In the genomic region with DNA sequence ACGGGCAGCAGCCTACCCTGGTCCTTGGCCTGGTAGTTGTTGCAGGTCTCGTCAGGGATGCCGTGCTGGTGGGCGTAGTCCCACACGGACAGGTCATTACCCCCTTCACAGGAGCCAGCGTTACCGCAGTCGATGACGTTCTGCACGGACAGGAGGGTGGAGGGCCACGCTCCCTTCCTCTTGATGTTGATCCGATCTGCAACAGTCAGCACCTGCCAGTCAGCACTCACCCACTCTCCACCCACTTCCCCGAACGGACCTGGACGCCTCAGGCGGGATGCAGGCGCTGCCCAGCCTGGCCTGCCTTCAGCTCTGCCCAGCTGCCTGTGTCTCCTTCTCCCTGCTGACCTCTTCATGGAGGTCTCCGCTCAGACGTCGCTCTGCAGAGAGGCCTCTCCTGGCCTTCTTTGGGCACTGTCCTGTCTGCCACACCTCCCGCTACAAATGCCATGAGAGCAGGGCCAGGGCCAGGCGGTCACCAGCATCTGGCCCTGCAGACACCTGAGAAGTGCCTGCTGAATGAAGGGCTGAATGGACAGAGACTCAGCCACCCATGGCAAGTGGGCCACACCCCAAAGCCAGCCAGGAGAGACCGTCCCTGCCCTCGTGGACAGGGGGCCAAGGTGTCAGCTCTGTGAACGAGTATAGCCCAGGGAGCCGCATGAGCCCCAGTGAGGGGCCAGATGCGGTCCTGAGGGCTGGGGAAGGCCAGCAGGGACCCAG, we compare ENCODE assay signal across 21 cellular contexts. TPM values are rescaled to one million over a fixed set of nuclear protein-coding genes. Genes with fewer than 3 reads are reported as not detected.
DNase-seq lines count a peak whose midpoint lies in the region; ATAC-seq, FAIRE-seq and TF ChIP-seq lines count a peak whose summit lies in the region.
"Had no signal": no experiment of that assay in that cellular context is flagged by ENCODE, and none has a peak within 500 bp of the region (broad histone marks: within the 10 kb centered on the region; RNA-seq: fewer than 3 reads in every experiment).

No MANE protein-coding gene starts in this region.

- ATAC-seq in RWPE2 (ENCODE audit: low read depth): no peak
- ATAC-seq in HepG2: no peak
- no peak for ATAC-seq in GM21825 (IDR thresholded peaks at IDR 0.05; ENCODE audit: unreplicated experiment)
- no peak for ATAC-seq in mucosa of descending colon
- ATAC-seq: PC-3 had no signal

- TF ChIP-seq RAD21 in HepG2 (CRISPR knock-in tag; IDR thresholded peaks at IDR 0.05): no peak

- no TSS peak for BruUV-seq in HepG2 (replicated peaks; lab: Mats Ljungman, UMichigan)

- H3K4me3 ChIP-seq in RWPE2 (ENCODE audit: severe bottlenecking) (no peak overlapping the region), HepG2 (replicated peaks in 1 of 3; ENCODE audit: insufficient read depth in 1 of 3, low read depth in 2 of 3, low read length in 3 of 3) (peak overlapping the region in 1 of 3 experiments; percentile 6; a peak in 1 of 6 replicates), mucosa of descending colon (no peak overlapping the region)
- H3K4me3 ChIP-seq: BLaER1 treated with 17β-estradiol and CSF1 and Interleukin-3, amounts not matched to agents 10 nM and 100 nM had no signal

- POLR2A ChIA-PET in HepG2 (lab: Yijun Ruan, JAX): interaction anchor here (0.9 to 1.8 kb wide), 3 partner anchors 9 to 49 kb away, joined by 3 to 6 read pairs (median 4); a partner anchor contains a TSS

- intact Hi-C loops in activated naive CD4-positive, alpha-beta T cell treated with anti-CD3 and anti-CD28 coated beads for 36 hours (cut with micrococcal nuclease): no loop called here
- intact Hi-C loops in HepG2 (cut with micrococcal nuclease; ENCODE audit: unreplicated experiment): no loop called here
- intact Hi-C loops in mucosa of descending colon (cut with DNase I, micrococcal nuclease): no loop called here

- no peak overlapping the region for H2AFZ ChIP-seq in HepG2 (ENCODE audit: low read length)

- TF ChIP-seq POLR2A in HepG2 (IDR thresholded peaks at IDR 0.05; ENCODE audit: insufficient read depth in 1 of 2, low read depth in 2 of 2, low read length in 2 of 2): no peak

- no peaks in the 10 kb centered on the region for H3K27me3 Mint-ChIP-seq in activated naive CD4-positive, alpha-beta T cell treated with anti-CD3 and anti-CD28 coated beads, Interleukin-2, amount 10 ng/mL, durations not matched to agents 7 days and 5 days
- H3K27me3 Mint-ChIP-seq in activated naive CD4-positive, alpha-beta T cell treated with anti-CD3 and anti-CD28 coated beads for 36 hours (ENCODE audit: low read depth): no peaks in the 10 kb centered on the region

- TF ChIP-seq EP300 in HepG2 (IDR thresholded peaks at IDR 0.05; ENCODE audit: low read depth in 2 of 2, low read length in 2 of 2): no peak
- TF ChIP-seq EP300 in HepG2 (CRISPR knock-in tag; IDR thresholded peaks at IDR 0.05; ENCODE audit: borderline replicate concordance): no peak

- H3K79me2 ChIP-seq in HepG2 (ENCODE audit: insufficient read depth, low read length): no peaks in the 10 kb centered on the region

- H3K4me1 Mint-ChIP-seq in activated naive CD4-positive, alpha-beta T cell treated with anti-CD3 and anti-CD28 coated beads, Interleukin-2, amount 10 ng/mL, durations not matched to agents 7 days and 5 days: peaks cover 41% of the 10 kb centered on the region
- H3K4me1 Mint-ChIP-seq in activated naive CD4-positive, alpha-beta T cell treated with anti-CD3 and anti-CD28 coated beads for 36 hours (ENCODE audit: low read depth): peaks cover 25% of the 10 kb centered on the region

- H3K9me3 Mint-ChIP-seq in activated naive CD4-positive, alpha-beta T cell treated with anti-CD3 and anti-CD28 coated beads, Interleukin-2, amount 10 ng/mL, durations not matched to agents 7 days and 5 days: no peaks in the 10 kb centered on the region
- H3K9me3 Mint-ChIP-seq in activated naive CD4-positive, alpha-beta T cell treated with anti-CD3 and anti-CD28 coated beads for 36 hours: no peaks in the 10 kb centered on the region

- no peak for TF ChIP-seq CTCF in RWPE2 (IDR thresholded peaks at IDR 0.05; ENCODE audit: poor library complexity, severe bottlenecking)
- TF ChIP-seq CTCF in HepG2 (CRISPR knock-in tag; IDR thresholded peaks at IDR 0.05): no peak
- TF ChIP-seq CTCF in mucosa of descending colon (IDR thresholded peaks at IDR 0.05): no peak

- H3K9ac ChIP-seq in HepG2 (ENCODE audit: insufficient read depth, low read depth, low read length): no peak overlapping the region
- H3K9ac ChIP-seq: KMS-11 had no signal

- H3K36me3 ChIP-seq in RWPE2 (ENCODE audit: low read depth) (peaks cover 86% of the 10 kb centered on the region), HepG2 (replicated peaks in 1 of 2; ENCODE audit: control insufficient read depth in 1 of 2, insufficient read depth in 2 of 2, low read length in 2 of 2) (no peaks in the 10 kb centered on the region; a peak in 1 of 5 replicates), mucosa of descending colon (ENCODE audit: low read depth) (peaks cover 7% of the 10 kb centered on the region)

- DNase-seq in activated naive CD4-positive, alpha-beta T cell treated with anti-CD3 and anti-CD28 coated beads, Interleukin-2, amount 10 ng/mL, durations not matched to agents 7 days and 5 days: no peak
- no peak for DNase-seq in activated naive CD4-positive, alpha-beta T cell treated with anti-CD3 and anti-CD28 coated beads for 36 hours
- peak; percentile 84 for DNase-seq in RWPE2 (ENCODE audit: low spot score)
- DNase-seq in HepG2 (ENCODE audit: low spot score): no peak
- no peak for DNase-seq in Ammon's horn (ENCODE audit: low spot score)
- no peak for DNase-seq in glomerular visceral epithelial cell (ENCODE audit: extremely low spot score)
- no peak for DNase-seq in mucosa of descending colon
- DNase-seq: GDM1, HCEC 1CT, NCI-H1048, NCI-H1436 treated with DMSO at 0.1 percent for 48 hours, NCI-H2029 treated with DMSO at 0.1 percent for 48 hours, NCI-H2171 treated with DMSO at 0.1 percent for 48 hours, NCI-H510A treated with DMSO at 0.1 percent for 48 hours, NCI-H82, PC-3 had no signal

- no peaks in the 10 kb centered on the region for H3K4me1 ChIP-seq in RWPE2 (ENCODE audit: insufficient read depth, poor library complexity, severe bottlenecking)
- H3K4me1 ChIP-seq in HepG2 (ENCODE audit: insufficient read depth, low read length): peaks cover 70% of the 10 kb centered on the region
- H3K4me1 ChIP-seq in mucosa of descending colon (ENCODE audit: low read depth): peaks cover 32% of the 10 kb centered on the region

- in situ Hi-C loops in HepG2 (cut with HindIII; ENCODE audit: extremely low pct_ligation_motif_present, low pct_unique_long_range_greater_than_20kb): no loop called here

- no peaks in the 10 kb centered on the region for H4K20me1 ChIP-seq in HepG2 (ENCODE audit: insufficient read depth, low read length)

- peak overlapping the region; percentile 90; the same call in 1 of the 2 replicates for H3K4me2 ChIP-seq in HepG2 (ENCODE audit: low read depth, low read length)
- H3K4me2 ChIP-seq: KMS-11 had no signal

- FAIRE-seq in HepG2 (lab: Jason Lieb, UNC): no peak
- FAIRE-seq: GM19239 had no signal

- no peak overlapping the region for H3K4me3 Mint-ChIP-seq in activated naive CD4-positive, alpha-beta T cell treated with anti-CD3 and anti-CD28 coated beads, Interleukin-2, amount 10 ng/mL, durations not matched to agents 7 days and 5 days
- no peak overlapping the region for H3K4me3 Mint-ChIP-seq in activated naive CD4-positive, alpha-beta T cell treated with anti-CD3 and anti-CD28 coated beads for 36 hours

- H3K27me3 ChIP-seq in RWPE2 (ENCODE audit: insufficient read depth, poor library complexity, severe bottlenecking): no peaks in the 10 kb centered on the region
- H3K27me3 ChIP-seq in HepG2 (ENCODE audit: control insufficient read depth in 1 of 2, insufficient read depth in 2 of 2, low read length in 2 of 2): peaks cover 2 to 27% of the 10 kb centered on the region in 2 experiments

- CTCF ChIA-PET in activated naive CD4-positive, alpha-beta T cell treated with anti-CD3 and anti-CD28 coated beads, Interleukin-2, amount 10 ng/mL, durations not matched to agents 7 days and 5 days (lab: Charles Lee): no interaction called here
- CTCF ChIA-PET in activated naive CD4-positive, alpha-beta T cell treated with anti-CD3 and anti-CD28 coated beads for 36 hours (lab: Charles Lee): no interaction called here
- CTCF ChIA-PET in HepG2 (lab: Yijun Ruan, JAX; ENCODE audit: low intra/inter-chr PET ratio, low total read pairs): no interaction called here

- peak overlapping the region; percentile 37 for H3K27ac Mint-ChIP-seq in activated naive CD4-positive, alpha-beta T cell treated with anti-CD3 and anti-CD28 coated beads, Interleukin-2, amount 10 ng/mL, durations not matched to agents 7 days and 5 days
- no peak overlapping the region for H3K27ac Mint-ChIP-seq in activated naive CD4-positive, alpha-beta T cell treated with anti-CD3 and anti-CD28 coated beads for 36 hours

- H3K9me3 ChIP-seq in RWPE2 (ENCODE audit: severe bottlenecking) (no peaks in the 10 kb centered on the region), HepG2 (ENCODE audit: low read length) (no peaks in the 10 kb centered on the region), mucosa of descending colon (no peaks in the 10 kb centered on the region)
- H3K9me3 ChIP-seq: BLaER1 treated with 17β-estradiol and CSF1 and Interleukin-3, amounts not matched to agents 10 nM and 100 nM had no signal

- WGBS in HepG2 (ENCODE audit: low lambda C conversion rate): 58% methylated on average over 27 of the region's 27 CpGs

- H3K27ac ChIP-seq in RWPE2 (ENCODE audit: poor library complexity, severe bottlenecking) (no peak overlapping the region), HepG2 (ENCODE audit: extremely low read length, insufficient read depth, low read length) (no peak overlapping the region)
- H3K27ac ChIP-seq: BLaER1 treated with 17β-estradiol and CSF1 and Interleukin-3, amounts not matched to agents 10 nM and 100 nM; KMS-11 had no signal

- H3K36me3 Mint-ChIP-seq in activated naive CD4-positive, alpha-beta T cell treated with anti-CD3 and anti-CD28 coated beads, Interleukin-2, amount 10 ng/mL, durations not matched to agents 7 days and 5 days: peaks cover 43% of the 10 kb centered on the region
- peaks cover 10% of the 10 kb centered on the region for H3K36me3 Mint-ChIP-seq in activated naive CD4-positive, alpha-beta T cell treated with anti-CD3 and anti-CD28 coated beads for 36 hours (ENCODE audit: low read depth)

RNA-seq across cellular contexts. Expression of a gene that starts 5.4 kb away (rescaled TPM):
- 10 to 100 TPM; 17.3 to 17.9 TPM for total RNA-seq in activated naive CD4-positive, alpha-beta T cell treated with anti-CD3 and anti-CD28 coated beads for 36 hours
- not detected in 2 replicates for total RNA-seq in HepG2 (2016; rRNA removed; fragmentation: Illumina TruSeq; extraction: Trizol)
- total RNA-seq in HepG2 (2016; cell fraction: cytosol; rRNA removed; fragmentation: Illumina TruSeq; extraction: Trizol; ENCODE audit: low read depth): not detected in 2 replicates
- total RNA-seq in HepG2 (2016; cell fraction: insoluble cytoplasmic fraction; rRNA removed; fragmentation: Illumina TruSeq; extraction: Trizol): not detected in 2 replicates
- not detected in 2 replicates for total RNA-seq in HepG2 (2016; cell fraction: membrane; rRNA removed; fragmentation: Illumina TruSeq; extraction: Trizol)
- total RNA-seq in HepG2 (2016; cell fraction: nucleus; rRNA removed; fragmentation: Illumina TruSeq; extraction: Trizol): not detected in 2 replicates
- 0.33 and 0.46 TPM in 2 replicates for polyA plus RNA-seq in HepG2 (2011; rRNA removed)
- 0.28 and 0.36 TPM in 2 replicates for polyA plus RNA-seq in HepG2 (2011; cell fraction: cytosol; rRNA removed)
- polyA plus RNA-seq in HepG2 (2011; cell fraction: nucleus; rRNA removed): 0.23 and 0.59 TPM in 2 replicates
- 0.47 and 0.52 TPM in 2 replicates for polyA plus RNA-seq in HepG2 (2012)
- not detected in 2 replicates for polyA plus RNA-seq in HepG2 (2016; cell fraction: cytosol; fragmentation: Illumina TruSeq; extraction: Trizol; ENCODE audit: low read depth)
- polyA plus RNA-seq in HepG2 (2016; cell fraction: insoluble cytoplasmic fraction; fragmentation: Illumina TruSeq; extraction: Trizol; ENCODE audit: low read depth): not detected in 2 replicates
- polyA plus RNA-seq in HepG2 (2016; cell fraction: membrane; fragmentation: Illumina TruSeq; extraction: Trizol; ENCODE audit: low read depth): not detected in 2 replicates
- not detected in 2 replicates for polyA plus RNA-seq in HepG2 (2016; cell fraction: nucleus; fragmentation: Illumina TruSeq; extraction: Trizol; ENCODE audit: insufficient read depth, low read depth)
- polyA minus RNA-seq in HepG2 (2011; rRNA and poly(A)+ RNA removed; ENCODE audit: low replicate concordance): 0.10 and 114 TPM in 2 replicates
- 0.70 TPM in 1 of 2 replicates, not detected in the other for polyA minus RNA-seq in HepG2 (2011; cell fraction: cytosol; rRNA and poly(A)+ RNA removed)
- 1.0 TPM in 1 of 2 replicates, not detected in the other for polyA minus RNA-seq in HepG2 (2011; cell fraction: nucleus; rRNA and poly(A)+ RNA removed)
- 100 to 1,000 TPM; 269 to 272 (median 271) TPM for total RNA-seq in mucosa of descending colon

RNA-seq across cellular contexts. Expression of a gene that starts 17.6 kb away (rescaled TPM):
- total RNA-seq in activated naive CD4-positive, alpha-beta T cell treated with anti-CD3 and anti-CD28 coated beads for 36 hours: not detected
- 0.11 and 0.17 TPM in 2 replicates for total RNA-seq in HepG2 (2016; rRNA removed; fragmentation: Illumina TruSeq; extraction: Trizol)
- not detected in 2 replicates for total RNA-seq in HepG2 (2016; cell fraction: cytosol; rRNA removed; fragmentation: Illumina TruSeq; extraction: Trizol; ENCODE audit: low read depth)
- 0.17 and 0.25 TPM in 2 replicates for total RNA-seq in HepG2 (2016; cell fraction: insoluble cytoplasmic fraction; rRNA removed; fragmentation: Illumina TruSeq; extraction: Trizol)
- total RNA-seq in HepG2 (2016; cell fraction: membrane; rRNA removed; fragmentation: Illumina TruSeq; extraction: Trizol): 0.07 TPM in 1 of 2 replicates, not detected in the other
- total RNA-seq in HepG2 (2016; cell fraction: nucleus; rRNA removed; fragmentation: Illumina TruSeq; extraction: Trizol): 0.09 and 0.16 TPM in 2 replicates
- polyA plus RNA-seq in HepG2 (2011; rRNA removed): 51.5 and 57.6 TPM in 2 replicates
- polyA plus RNA-seq in HepG2 (2011; cell fraction: cytosol; rRNA removed): 32.3 and 32.4 TPM in 2 replicates
- polyA plus RNA-seq in HepG2 (2011; cell fraction: nucleus; rRNA removed): 71.8 and 73.9 TPM in 2 replicates
- 7.2 and 22.3 TPM in 2 replicates for polyA plus RNA-seq in HepG2 (2012)
- 0.03 TPM in 1 of 2 replicates, not detected in the other for polyA plus RNA-seq in HepG2 (2016; cell fraction: cytosol; fragmentation: Illumina TruSeq; extraction: Trizol; ENCODE audit: low read depth)
- 0.23 and 0.33 TPM in 2 replicates for polyA plus RNA-seq in HepG2 (2016; cell fraction: insoluble cytoplasmic fraction; fragmentation: Illumina TruSeq; extraction: Trizol; ENCODE audit: low read depth)
- 0.05 and 0.07 TPM in 2 replicates for polyA plus RNA-seq in HepG2 (2016; cell fraction: membrane; fragmentation: Illumina TruSeq; extraction: Trizol; ENCODE audit: low read depth)
- 0.33 and 0.59 TPM in 2 replicates for polyA plus RNA-seq in HepG2 (2016; cell fraction: nucleus; fragmentation: Illumina TruSeq; extraction: Trizol; ENCODE audit: insufficient read depth, low read depth)
- polyA minus RNA-seq in HepG2 (2011; rRNA and poly(A)+ RNA removed; ENCODE audit: low replicate concordance): 47.0 TPM in 1 of 2 replicates, not detected in the other
- polyA minus RNA-seq in HepG2 (2011; cell fraction: cytosol; rRNA and poly(A)+ RNA removed): 17.2 and 17.4 TPM in 2 replicates
- polyA minus RNA-seq in HepG2 (2011; cell fraction: nucleus; rRNA and poly(A)+ RNA removed): 20.1 and 23.4 TPM in 2 replicates
- not detected for total RNA-seq in mucosa of descending colon
- total RNA-seq: MCF 10A, PC-3 had no signal

RNA-seq across cellular contexts. Expression of a gene that starts 20.6 kb away (rescaled TPM):
- 100 to 1,000 TPM; 102 to 103 TPM for total RNA-seq in activated naive CD4-positive, alpha-beta T cell treated with anti-CD3 and anti-CD28 coated beads for 36 hours
- total RNA-seq in HepG2 (2016; rRNA removed; fragmentation: Illumina TruSeq; extraction: Trizol) (159 and 160 TPM in 2 replicates), mucosa of descending colon (10 to 100 TPM; 47.9 to 51.7 (median 50.0) TPM)
- 40.4 and 47.8 TPM in 2 replicates for total RNA-seq in HepG2 (2016; cell fraction: cytosol; rRNA removed; fragmentation: Illumina TruSeq; extraction: Trizol; ENCODE audit: low read depth)
- total RNA-seq in HepG2 (2016; cell fraction: insoluble cytoplasmic fraction; rRNA removed; fragmentation: Illumina TruSeq; extraction: Trizol): 132 and 155 TPM in 2 replicates
- 73.6 and 76.0 TPM in 2 replicates for total RNA-seq in HepG2 (2016; cell fraction: membrane; rRNA removed; fragmentation: Illumina TruSeq; extraction: Trizol)
- total RNA-seq in HepG2 (2016; cell fraction: nucleus; rRNA removed; fragmentation: Illumina TruSeq; extraction: Trizol): 124 and 141 TPM in 2 replicates
- 168 and 203 TPM in 2 replicates for polyA plus RNA-seq in HepG2 (2011; rRNA removed)
- 156 and 174 TPM in 2 replicates for polyA plus RNA-seq in HepG2 (2011; cell fraction: cytosol; rRNA removed)
- polyA plus RNA-seq in HepG2 (2011; cell fraction: nucleus; rRNA removed): 553 and 648 TPM in 2 replicates
- polyA plus RNA-seq in HepG2 (2012): 143 and 173 TPM in 2 replicates
- polyA plus RNA-seq in HepG2 (2016; cell fraction: cytosol; fragmentation: Illumina TruSeq; extraction: Trizol; ENCODE audit: low read depth): 31.7 and 32.2 TPM in 2 replicates
- 140 and 169 TPM in 2 replicates for polyA plus RNA-seq in HepG2 (2016; cell fraction: insoluble cytoplasmic fraction; fragmentation: Illumina TruSeq; extraction: Trizol; ENCODE audit: low read depth)
- 55.0 and 56.1 TPM in 2 replicates for polyA plus RNA-seq in HepG2 (2016; cell fraction: membrane; fragmentation: Illumina TruSeq; extraction: Trizol; ENCODE audit: low read depth)
- 254 and 278 TPM in 2 replicates for polyA plus RNA-seq in HepG2 (2016; cell fraction: nucleus; fragmentation: Illumina TruSeq; extraction: Trizol; ENCODE audit: insufficient read depth, low read depth)
- polyA minus RNA-seq in HepG2 (2011; rRNA and poly(A)+ RNA removed; ENCODE audit: low replicate concordance): 150 and 192 TPM in 2 replicates
- 74.9 and 79.5 TPM in 2 replicates for polyA minus RNA-seq in HepG2 (2011; cell fraction: cytosol; rRNA and poly(A)+ RNA removed)
- 224 and 244 TPM in 2 replicates for polyA minus RNA-seq in HepG2 (2011; cell fraction: nucleus; rRNA and poly(A)+ RNA removed)

RNA-seq across cellular contexts. Expression of a gene that starts 30.5 kb away (rescaled TPM):
- total RNA-seq in activated naive CD4-positive, alpha-beta T cell treated with anti-CD3 and anti-CD28 coated beads for 36 hours: 10 to 100 TPM; 74.5 to 86.3 TPM
- 134 and 163 TPM in 2 replicates for total RNA-seq in HepG2 (2016; rRNA removed; fragmentation: Illumina TruSeq; extraction: Trizol)
- total RNA-seq in HepG2 (2016; cell fraction: cytosol; rRNA removed; fragmentation: Illumina TruSeq; extraction: Trizol; ENCODE audit: low read depth): 136 and 187 TPM in 2 replicates
- total RNA-seq in HepG2 (2016; cell fraction: insoluble cytoplasmic fraction; rRNA removed; fragmentation: Illumina TruSeq; extraction: Trizol): 135 and 172 TPM in 2 replicates
- 188 and 230 TPM in 2 replicates for total RNA-seq in HepG2 (2016; cell fraction: membrane; rRNA removed; fragmentation: Illumina TruSeq; extraction: Trizol)
- 74.5 and 76.2 TPM in 2 replicates for total RNA-seq in HepG2 (2016; cell fraction: nucleus; rRNA removed; fragmentation: Illumina TruSeq; extraction: Trizol)
- polyA plus RNA-seq in HepG2 (2011; rRNA removed): 99.9 and 121 TPM in 2 replicates
- 40.4 and 46.7 TPM in 2 replicates for polyA plus RNA-seq in HepG2 (2011; cell fraction: cytosol; rRNA removed)
- 11.8 and 17.3 TPM in 2 replicates for polyA plus RNA-seq in HepG2 (2011; cell fraction: nucleus; rRNA removed)
- 85.8 and 145 TPM in 2 replicates for polyA plus RNA-seq in HepG2 (2012)
- polyA plus RNA-seq in HepG2 (2016; cell fraction: cytosol; fragmentation: Illumina TruSeq; extraction: Trizol; ENCODE audit: low read depth): 146 and 191 TPM in 2 replicates
- polyA plus RNA-seq in HepG2 (2016; cell fraction: insoluble cytoplasmic fraction; fragmentation: Illumina TruSeq; extraction: Trizol; ENCODE audit: low read depth): 167 and 175 TPM in 2 replicates
- polyA plus RNA-seq in HepG2 (2016; cell fraction: membrane; fragmentation: Illumina TruSeq; extraction: Trizol; ENCODE audit: low read depth): 151 and 201 TPM in 2 replicates
- 88.7 and 95.7 TPM in 2 replicates for polyA plus RNA-seq in HepG2 (2016; cell fraction: nucleus; fragmentation: Illumina TruSeq; extraction: Trizol; ENCODE audit: insufficient read depth, low read depth)
- polyA minus RNA-seq in HepG2 (2011; rRNA and poly(A)+ RNA removed; ENCODE audit: low replicate concordance): 19.0 and 25.4 TPM in 2 replicates
- 21.2 and 23.6 TPM in 2 replicates for polyA minus RNA-seq in HepG2 (2011; cell fraction: cytosol; rRNA and poly(A)+ RNA removed)
- 61.4 and 62.2 TPM in 2 replicates for polyA minus RNA-seq in HepG2 (2011; cell fraction: nucleus; rRNA and poly(A)+ RNA removed)
- 10 to 100 TPM; 65.4 to 76.1 (median 71.3) TPM for total RNA-seq in mucosa of descending colon

RNA-seq across cellular contexts. Expression of a gene that starts 41.0 kb away (rescaled TPM):
- total RNA-seq in activated naive CD4-positive, alpha-beta T cell treated with anti-CD3 and anti-CD28 coated beads for 36 hours: 100 to 1,000 TPM; 170 to 180 TPM
- total RNA-seq in HepG2 (2016; rRNA removed; fragmentation: Illumina TruSeq; extraction: Trizol) (42.6 and 59.8 TPM in 2 replicates), mucosa of descending colon (100 to 1,000 TPM in 2 of 3 donors, 10 to 100 TPM in 1; 82.3 to 142 (median 121) TPM)
- 19.8 and 23.7 TPM in 2 replicates for total RNA-seq in HepG2 (2016; cell fraction: cytosol; rRNA removed; fragmentation: Illumina TruSeq; extraction: Trizol; ENCODE audit: low read depth)
- 40.7 and 62.3 TPM in 2 replicates for total RNA-seq in HepG2 (2016; cell fraction: insoluble cytoplasmic fraction; rRNA removed; fragmentation: Illumina TruSeq; extraction: Trizol)
- total RNA-seq in HepG2 (2016; cell fraction: membrane; rRNA removed; fragmentation: Illumina TruSeq; extraction: Trizol): 47.0 and 50.1 TPM in 2 replicates
- 15.4 and 21.0 TPM in 2 replicates for total RNA-seq in HepG2 (2016; cell fraction: nucleus; rRNA removed; fragmentation: Illumina TruSeq; extraction: Trizol)
- polyA plus RNA-seq in HepG2 (2011; rRNA removed): 19.5 and 23.3 TPM in 2 replicates
- polyA plus RNA-seq in HepG2 (2011; cell fraction: cytosol; rRNA removed): 7.1 and 11.2 TPM in 2 replicates
- 6.0 and 7.6 TPM in 2 replicates for polyA plus RNA-seq in HepG2 (2011; cell fraction: nucleus; rRNA removed)
- polyA plus RNA-seq in HepG2 (2012): 17.6 and 21.3 TPM in 2 replicates
- 16.2 and 20.1 TPM in 2 replicates for polyA plus RNA-seq in HepG2 (2016; cell fraction: cytosol; fragmentation: Illumina TruSeq; extraction: Trizol; ENCODE audit: low read depth)
- 46.4 and 46.8 TPM in 2 replicates for polyA plus RNA-seq in HepG2 (2016; cell fraction: insoluble cytoplasmic fraction; fragmentation: Illumina TruSeq; extraction: Trizol; ENCODE audit: low read depth)
- 29.0 and 30.9 TPM in 2 replicates for polyA plus RNA-seq in HepG2 (2016; cell fraction: membrane; fragmentation: Illumina TruSeq; extraction: Trizol; ENCODE audit: low read depth)
- polyA plus RNA-seq in HepG2 (2016; cell fraction: nucleus; fragmentation: Illumina TruSeq; extraction: Trizol; ENCODE audit: insufficient read depth, low read depth): 22.7 and 25.0 TPM in 2 replicates
- 35.2 and 278 TPM in 2 replicates for polyA minus RNA-seq in HepG2 (2011; rRNA and poly(A)+ RNA removed; ENCODE audit: low replicate concordance)
- polyA minus RNA-seq in HepG2 (2011; cell fraction: cytosol; rRNA and poly(A)+ RNA removed): 23.0 and 32.6 TPM in 2 replicates
- 9.5 and 14.8 TPM in 2 replicates for polyA minus RNA-seq in HepG2 (2011; cell fraction: nucleus; rRNA and poly(A)+ RNA removed)

Comparison
In these comparisons a context has a peak if more than half of its experiments do, and no peak if none do; other contexts are left out.
1. RNA of a gene that starts 5.4 kb away (total RNA-seq): 269 to 272 TPM in mucosa of descending colon and 17.3 to 17.9 TPM in activated naive CD4-positive, alpha-beta T cell treated with anti-CD3 and anti-CD28 coated beads for 36 hours; not detected in HepG2; every median in the first group is over 10 times any median in the second.